8 cellular contexts compared by ENCODE assay signal in genomic region chr3:136752046-136752326, GRCh38. TPM values are rescaled to one million over a fixed set of nuclear protein-coding genes. Genes with fewer than 3 reads are reported as not detected.
DNase-seq lines count a peak whose midpoint lies in the region; ATAC-seq and TF ChIP-seq lines count a peak whose summit lies in the region.

No MANE protein-coding gene starts in this region.

- H3K36me3 ChIP-seq in mesenchymal stem cell (ENCODE audit: control insufficient read depth in 1 of 2, insufficient read depth in 2 of 2, low read depth in 1 of 2, low read length in 2 of 2) (no peaks in the 10 kb centered on the region), vagina (no peaks in the 10 kb centered on the region)

- peak overlapping the region; percentile 92 for H4K8ac ChIP-seq in mesenchymal stem cell (ENCODE audit: low read length)

- H3K4me1 Mint-ChIP-seq in activated CD8-positive, alpha-beta memory T cell treated with anti-CD3 and anti-CD28 coated beads, Interleukin-2, amount 10 ng/mL, durations not matched to agents 7 days and 5 days, result peaks cover 40% of the 10 kb centered on the region
- peaks cover 42% of the 10 kb centered on the region for H3K4me1 Mint-ChIP-seq in HFFc6 (ENCODE audit: low read depth)
- peaks cover 49% of the 10 kb centered on the region for H3K4me1 Mint-ChIP-seq in central memory CD8-positive, alpha-beta T cell

- peak overlapping the region; percentile 100 for H3K9ac ChIP-seq in mesenchymal stem cell (ENCODE audit: low read length)

- peak overlapping the region in 1 of 2 experiments; percentile 93 for H3K14ac ChIP-seq in mesenchymal stem cell (ENCODE audit: low read length in 2 of 2)

- CTCF ChIA-PET in activated CD8-positive, alpha-beta memory T cell treated with anti-CD3 and anti-CD28 coated beads, Interleukin-2, amount 10 ng/mL, durations not matched to agents 7 days and 5 days (lab: Charles Lee), result interaction anchor here (0.6 to 9.5 kb wide), 58 partner anchors 10 to 684 kb away, joined by 3 to 171 read pairs (median 5); partner anchors contain the start of genes MSL2 and NCK1

- peak overlapping the region; percentile 98 for H2BK120ac ChIP-seq in mesenchymal stem cell (ENCODE audit: low read depth, low read length)

- H3K27me3 Mint-ChIP-seq in activated CD8-positive, alpha-beta memory T cell treated with anti-CD3 and anti-CD28 coated beads, Interleukin-2, amount 10 ng/mL, durations not matched to agents 7 days and 5 days, result no peaks in the 10 kb centered on the region
- H3K27me3 Mint-ChIP-seq in HFFc6 (ENCODE audit: insufficient read depth), result peaks cover 6% of the 10 kb centered on the region
- no peaks in the 10 kb centered on the region for H3K27me3 Mint-ChIP-seq in central memory CD8-positive, alpha-beta T cell

- H3K9me3 Mint-ChIP-seq in activated CD8-positive, alpha-beta memory T cell treated with anti-CD3 and anti-CD28 coated beads, Interleukin-2, amount 10 ng/mL, durations not matched to agents 7 days and 5 days (ENCODE audit: low read depth), result no peaks in the 10 kb centered on the region
- no peaks in the 10 kb centered on the region for H3K9me3 Mint-ChIP-seq in HFFc6
- no peaks in the 10 kb centered on the region for H3K9me3 Mint-ChIP-seq in central memory CD8-positive, alpha-beta T cell

- peak overlapping the region; percentile 98 to 99 for H3K18ac ChIP-seq in mesenchymal stem cell (ENCODE audit: low read depth in 1 of 2, low read length in 2 of 2)

- peaks cover 7% of the 10 kb centered on the region for H3K4me1 ChIP-seq in mesenchymal stem cell (ENCODE audit: control insufficient read depth, insufficient read depth, low read depth, low read length)
- H3K4me1 ChIP-seq in vagina, result peaks cover 52% of the 10 kb centered on the region

- H4K91ac ChIP-seq in mesenchymal stem cell (ENCODE audit: low read length), result peak overlapping the region; percentile 99

- TF ChIP-seq CTCF in HFFc6 (IDR thresholded peaks at IDR 0.05) (no peak), vagina (IDR thresholded peaks at IDR 0.05) (no peak)

- intact Hi-C loops in vagina (cut with DNase I), result loop anchor here (2.0 to 10.0 kb wide), 6 partner anchors 110 to 677 kb away; partner anchors contain the start of genes MSL2, NCK1 and PCCB

- H3K79me1 ChIP-seq in mesenchymal stem cell (replicated peaks; ENCODE audit: low read length, poor library complexity, severe bottlenecking), result peaks cover 2% of the 10 kb centered on the region

- H3K4me3 Mint-ChIP-seq in activated CD8-positive, alpha-beta memory T cell treated with anti-CD3 and anti-CD28 coated beads, Interleukin-2, amount 10 ng/mL, durations not matched to agents 7 days and 5 days, result peak overlapping the region; percentile 80
- H3K4me3 Mint-ChIP-seq in HFFc6, result peak overlapping the region; percentile 90
- H3K4me3 Mint-ChIP-seq in central memory CD8-positive, alpha-beta T cell, result peak overlapping the region; percentile 94

- no peak overlapping the region for H2BK12ac ChIP-seq in mesenchymal stem cell (ENCODE audit: low read length in 2 of 2)

- H2AK5ac ChIP-seq in mesenchymal stem cell (ENCODE audit: low read length, severe bottlenecking), result no peak overlapping the region

- peak overlapping the region; percentile 98 for H2BK5ac ChIP-seq in mesenchymal stem cell (ENCODE audit: low read depth, low read length, poor library complexity, severe bottlenecking)

- no peak for DNase-seq in activated CD8-positive, alpha-beta memory T cell treated with anti-CD3 and anti-CD28 coated beads, Interleukin-2, amount 10 ng/mL, durations not matched to agents 7 days and 5 days
- no peak for DNase-seq in activated CD8-positive, alpha-beta memory T cell treated with anti-CD3 and anti-CD28 coated beads for 24 hours
- no peak for DNase-seq in HFFc6
- DNase-seq in NCI-H226, result peak; percentile 60
- no peak for DNase-seq in central memory CD8-positive, alpha-beta T cell (ENCODE audit: low spot score in 2 of 2)
- no peak for DNase-seq in mesenchymal stem cell
- no peak for DNase-seq in vagina (ENCODE audit: extremely low spot score in 2 of 2)
- DNase-seq in stimulated activated CD4-positive, alpha-beta T cell treated with anti-CD3 and anti-CD28 coated beads, Interleukin-4, amount 100 ng/mL, for 4 hours, result no peak

- peaks cover 2% of the 10 kb centered on the region for H3K36me3 Mint-ChIP-seq in activated CD8-positive, alpha-beta memory T cell treated with anti-CD3 and anti-CD28 coated beads, Interleukin-2, amount 10 ng/mL, durations not matched to agents 7 days and 5 days
- peaks cover 13% of the 10 kb centered on the region; the same call in 1 of the 2 replicates for H3K36me3 Mint-ChIP-seq in HFFc6 (ENCODE audit: low read depth)
- peaks cover 24% of the 10 kb centered on the region for H3K36me3 Mint-ChIP-seq in central memory CD8-positive, alpha-beta T cell (ENCODE audit: insufficient read depth)

- H3K27ac ChIP-seq in mesenchymal stem cell (ENCODE audit: low read length, poor library complexity, severe bottlenecking), result peak overlapping the region; percentile 82
- H3K27ac ChIP-seq in vagina, result peak overlapping the region; percentile 99

- H2BK15ac ChIP-seq in mesenchymal stem cell (ENCODE audit: low read depth, poor library complexity, severe bottlenecking), result peak overlapping the region; percentile 99

- H3K4me3 ChIP-seq in mesenchymal stem cell (ENCODE audit: insufficient read depth in 1 of 2, low read depth in 1 of 2, low read length in 2 of 2), result peak overlapping the region; percentile 64 to 85
- peak overlapping the region; percentile 81 to 99 for H3K4me3 ChIP-seq in vagina

- H3K4me2 ChIP-seq in mesenchymal stem cell (ENCODE audit: low read length, poor library complexity, severe bottlenecking), result no peak overlapping the region

- H3K27ac Mint-ChIP-seq in activated CD8-positive, alpha-beta memory T cell treated with anti-CD3 and anti-CD28 coated beads, Interleukin-2, amount 10 ng/mL, durations not matched to agents 7 days and 5 days, result peak overlapping the region; percentile 95
- peak overlapping the region; percentile 97 for H3K27ac Mint-ChIP-seq in HFFc6
- H3K27ac Mint-ChIP-seq in central memory CD8-positive, alpha-beta T cell (ENCODE audit: low read depth), result peak overlapping the region; percentile 89

- 0% methylated on average over 8 of the region's 41 CpGs for WGBS in mesenchymal stem cell

- TF ChIP-seq POLR2A in vagina (IDR thresholded peaks at IDR 0.05), result peak in 1 of 2 donors; percentile 28

- H3K4ac ChIP-seq in mesenchymal stem cell (ENCODE audit: low read depth in 1 of 2, low read length in 2 of 2), result peak overlapping the region in 1 of 2 experiments; percentile 97

- H3K23ac ChIP-seq in mesenchymal stem cell (ENCODE audit: low read length in 2 of 2), result peak overlapping the region in 1 of 2 experiments; percentile 99

- H3K9me3 ChIP-seq in mesenchymal stem cell (ENCODE audit: control insufficient read depth, low read length), result no peaks in the 10 kb centered on the region
- no peaks in the 10 kb centered on the region for H3K9me3 ChIP-seq in vagina

- H2AFZ ChIP-seq in mesenchymal stem cell (ENCODE audit: low read depth, low read length), result no peak overlapping the region

- ATAC-seq in activated CD8-positive, alpha-beta memory T cell treated with anti-CD3 and anti-CD28 coated beads, Interleukin-2, amount 10 ng/mL, durations not matched to agents 7 days and 5 days, result peak; percentile 25
- ATAC-seq in central memory CD8-positive, alpha-beta T cell (replicated peaks; ENCODE audit: extremely low read depth, poor library complexity, severe bottlenecking), result peak; percentile 21

- H3K27me3 ChIP-seq in mesenchymal stem cell (ENCODE audit: control insufficient read depth in 1 of 2, insufficient read depth in 1 of 2, low read length in 2 of 2), result no peaks in the 10 kb centered on the region
- H3K27me3 ChIP-seq in vagina, result no peaks in the 10 kb centered on the region

RNA-seq across cellular contexts. Expression of gene STAG1, which starts 0.2 kb away (rescaled TPM):
- total RNA-seq in activated CD8-positive, alpha-beta memory T cell treated with anti-CD3 and anti-CD28 coated beads, Interleukin-2, amount 10 ng/mL, durations not matched to agents 7 days and 5 days, result 10 to 100 TPM; 41.2 to 44.8 TPM
- 10 to 100 TPM; 33.7 to 45.3 (median 43.8) TPM for total RNA-seq in HFFc6 (2021; fragmentation: NEBNext Ultra II Directional; extraction: Animal tissue kit (Norgen Biotek cat#: 25700))
- 11.0 TPM for polyA plus RNA-seq in mesenchymal stem cell (2013, experiment 1 of 2)
- polyA plus RNA-seq in mesenchymal stem cell (2013, experiment 2 of 2), result 11.2 TPM
- 44.7 TPM for total RNA-seq in vagina
